23 cellular contexts compared by ENCODE assay signal in the genomic region with DNA sequence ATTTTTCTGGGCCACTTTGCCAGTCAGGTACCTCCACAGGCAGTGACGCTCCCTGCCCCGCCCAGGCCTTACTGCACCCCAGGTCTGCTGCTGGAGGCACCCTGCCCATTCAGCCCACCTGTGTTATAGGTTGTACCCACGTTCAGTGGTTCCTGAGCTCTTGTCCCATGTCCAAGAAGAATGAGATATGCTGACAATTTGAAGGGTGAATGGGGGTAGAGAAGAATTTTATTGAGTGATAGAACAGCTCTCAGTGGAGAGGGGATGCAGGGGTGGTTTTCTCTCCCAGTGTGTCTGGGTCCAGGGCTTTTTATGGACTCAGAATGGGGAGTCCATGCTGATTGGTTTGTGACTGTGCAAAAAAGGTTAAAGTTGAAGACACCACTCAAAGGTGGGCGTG.
"Had no signal": no experiment of that assay in that cellular context is flagged by ENCODE, and none has a peak within 500 bp of the region (broad histone marks: within the 10 kb centered on the region; RNA-seq: fewer than 3 reads in every experiment).

No MANE protein-coding gene starts in this region.

- H3K4me2 ChIP-seq: hepatocyte had no signal

- H3K27me3 ChIP-seq: hepatocyte, right lobe of liver, testis, tibial nerve had no signal

- H2AFZ ChIP-seq: hepatocyte had no signal

- ATAC-seq: left cardiac atrium; lower lobe of right lung; naive thymus-derived CD4-positive, alpha-beta T cell; psoas muscle; right lobe of liver; stimulated activated naive B cell treated with anti-CD40 and anti-IgM and Interleukin-4, amounts not matched to agents 10 μg/mL and 1 μg/mL and 100 μg/mL, for 72 hours; stimulated activated naive CD8-positive, alpha-beta T cell treated with anti-CD3 and anti-CD28 coated beads, Interleukin-15, amount 100 ng/mL, for 72 hours had no signal

- H3K36me3 ChIP-seq: lower lobe of right lung, neutrophil, right lobe of liver, spleen had no signal

- H3K9me3 ChIP-seq: lower lobe of right lung, neutrophil, right lobe of liver, testis had no signal

- H3K27ac ChIP-seq: hepatocyte, left ventricle myocardium inferior, lower lobe of right lung, neutrophil, psoas muscle, right lobe of liver, spleen, testis, tibial nerve had no signal

- H3K9me3 Mint-ChIP-seq: stimulated activated naive CD8-positive, alpha-beta T cell treated with anti-CD3 and anti-CD28 coated beads, Interleukin-15, amount 100 ng/mL, for 72 hours had no signal

- H3K27ac Mint-ChIP-seq: dendritic cell treated with granulocyte-macrophage colony-stimulating factor and Interleukin-4, amounts not matched to agents 40 ng/mL and 50 ng/mL, for 4 days; naive thymus-derived CD4-positive, alpha-beta T cell; nephron progenitor cell; stimulated activated naive B cell treated with anti-CD40 and anti-IgM and Interleukin-4, amounts not matched to agents 10 μg/mL and 1 μg/mL and 100 μg/mL, for 72 hours; stimulated activated naive CD8-positive, alpha-beta T cell treated with anti-CD3 and anti-CD28 coated beads, Interleukin-15, amount 100 ng/mL, for 72 hours had no signal

- H3K4me1 Mint-ChIP-seq: stimulated activated naive B cell treated with anti-CD40 and anti-IgM and Interleukin-4, amounts not matched to agents 10 μg/mL and 1 μg/mL and 100 μg/mL, for 72 hours had no signal

- H3K79me2 ChIP-seq: hepatocyte had no signal

- H3K4me3 ChIP-seq: hepatocyte, left ventricle myocardium inferior, lower lobe of right lung, psoas muscle, right lobe of liver, spleen, testis, tibial nerve had no signal

- H3K4me3 Mint-ChIP-seq: dendritic cell treated with granulocyte-macrophage colony-stimulating factor and Interleukin-4, amounts not matched to agents 40 ng/mL and 50 ng/mL, for 4 days; naive thymus-derived CD4-positive, alpha-beta T cell; nephron progenitor cell; stimulated activated naive B cell treated with anti-CD40 and anti-IgM and Interleukin-4, amounts not matched to agents 10 μg/mL and 1 μg/mL and 100 μg/mL, for 72 hours; stimulated activated naive CD8-positive, alpha-beta T cell treated with anti-CD3 and anti-CD28 coated beads, Interleukin-15, amount 100 ng/mL, for 72 hours had no signal

- H3K36me3 Mint-ChIP-seq: naive thymus-derived CD4-positive, alpha-beta T cell; stimulated activated naive B cell treated with anti-CD40 and anti-IgM and Interleukin-4, amounts not matched to agents 10 μg/mL and 1 μg/mL and 100 μg/mL, for 72 hours had no signal

- H3K4me1 ChIP-seq: right lobe of liver, testis had no signal

- DNase-seq: foreskin melanocyte; head of caudate nucleus; kidney; left cardiac atrium; left ventricle myocardium inferior; lower lobe of right lung; mesenchymal stem cell; naive thymus-derived CD4-positive, alpha-beta T cell; nephron progenitor cell; psoas muscle; retina; right lobe of liver; spleen; stimulated activated CD4-positive, alpha-beta T cell treated with anti-CD3 and anti-CD28 coated beads, Interleukin-15, amount 100 ng/mL, for 24 hours; stimulated activated CD4-positive, alpha-beta T cell treated with anti-CD3 and anti-CD28 coated beads, Interleukin-1b, Interleukin-23, amount 100 ng/mL, for 48 hours; stimulated activated CD4-positive, alpha-beta T cell treated with anti-CD3 and anti-CD28 coated beads, Interleukin-4, amount 100 ng/mL, for 4 hours; stimulated activated naive B cell treated with anti-CD40 and anti-IgM and Interleukin-4, amounts not matched to agents 10 μg/mL and 1 μg/mL and 100 μg/mL, for 72 hours; stimulated activated naive CD8-positive, alpha-beta T cell treated with anti-CD3 and anti-CD28 coated beads, Interleukin-15, amount 100 ng/mL, for 72 hours; testis had no signal
